In the genomic region with DNA sequence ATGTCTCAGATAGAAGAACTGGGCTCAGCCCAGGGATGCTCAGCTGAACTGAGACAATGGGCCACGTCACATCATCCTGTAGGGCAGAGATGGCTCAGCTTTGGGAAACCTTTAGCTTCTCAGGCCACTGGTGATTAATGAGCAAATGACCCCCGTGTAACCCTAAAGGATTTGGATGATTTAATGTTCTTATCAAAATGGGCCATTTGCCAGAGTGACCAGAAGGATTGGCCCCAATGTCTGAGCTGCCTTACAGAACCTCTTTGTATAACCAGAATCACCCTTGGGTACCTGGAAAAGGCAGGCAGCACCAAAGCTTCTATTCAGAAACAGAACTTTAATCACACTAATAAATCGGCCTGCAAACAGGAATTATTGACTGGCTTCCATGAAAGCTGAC, we compare ENCODE assay signal across 32 cellular contexts.
"Had no signal": no experiment of that assay in that cellular context is flagged by ENCODE, and none has a peak within 500 bp of the region (broad histone marks: within the 10 kb centered on the region; RNA-seq: fewer than 3 reads in every experiment).

No MANE protein-coding gene starts in this region.

- H3K27ac Mint-ChIP-seq: activated naive CD4-positive, alpha-beta T cell treated with anti-CD3 and anti-CD28 coated beads for 36 hours; activated naive CD8-positive, alpha-beta T cell treated with anti-CD3 and anti-CD28 coated beads for 36 hours; effector memory CD8-positive, alpha-beta T cell; mesothelial cell of epicardium; naive B cell; nephron progenitor cell; stimulated activated naive B cell treated with anti-CD40 and anti-IgM and Interleukin-4, amounts not matched to agents 10 μg/mL and 1 μg/mL and 100 μg/mL, for 72 hours; T-helper 17 cell had no signal

- ATAC-seq: effector memory CD8-positive, alpha-beta T cell; gastroesophageal sphincter; left colon; psoas muscle; stimulated activated naive B cell treated with anti-CD40 and anti-IgM and Interleukin-4, amounts not matched to agents 10 μg/mL and 1 μg/mL and 100 μg/mL, for 72 hours; T-helper 17 cell had no signal

- H3K9me3 ChIP-seq: adrenal gland, gastroesophageal sphincter, pancreas, psoas muscle, sigmoid colon, stomach, thyroid gland, upper lobe of left lung had no signal

- H3K4me1 ChIP-seq: gastroesophageal sphincter, pancreas, sigmoid colon, thyroid gland, upper lobe of left lung had no signal

- DNase-seq: activated CD4-positive, alpha-beta T cell treated with anti-CD3 and anti-CD28 coated beads for 4 hours; activated CD4-positive, alpha-beta T cell treated with anti-CD3 and anti-CD28 coated beads, Interleukin-2, amount 50 U/mL, for 4 hours; activated CD4-positive, CD25-positive, alpha-beta regulatory T cell; activated effector memory CD4-positive, alpha-beta T cell treated with anti-CD3 and anti-CD28 coated beads, Interleukin-2, amount 50 U/mL, for 16 hours; activated naive CD4-positive, alpha-beta T cell treated with anti-CD3 and anti-CD28 coated beads for 36 hours; activated naive CD8-positive, alpha-beta T cell treated with anti-CD3 and anti-CD28 coated beads for 36 hours; aorta; brain microvascular endothelial cell; caudate nucleus; cortex of kidney; effector memory CD8-positive, alpha-beta T cell; head of caudate nucleus; hippocampal formation; left colon; mammary epithelial cell; naive B cell; pancreas; psoas muscle; sigmoid colon; small intestine; stimulated activated CD4-positive, alpha-beta T cell treated with anti-CD3 and anti-CD28 coated beads, Interleukin-1b, Interleukin-23, amount 100 ng/mL, for 48 hours; stimulated activated CD4-positive, alpha-beta T cell treated with anti-CD3 and anti-CD28 coated beads, Interleukin-4, amount 100 ng/mL, for 4 hours; stimulated activated CD8-positive, alpha-beta memory T cell treated with anti-CD3 and anti-CD28 coated beads, Interleukin-4, amount 100 ng/mL, for 48 hours; stimulated activated naive B cell treated with anti-CD40 and anti-IgM and Interleukin-4, amounts not matched to agents 10 μg/mL and 1 μg/mL and 100 μg/mL, for 72 hours; stomach; T-helper 17 cell; thyroid gland; upper lobe of left lung had no signal

- H3K27ac ChIP-seq: adrenal gland, brain microvascular endothelial cell, gastroesophageal sphincter, pancreas, psoas muscle, sigmoid colon, stomach, thyroid gland, upper lobe of left lung had no signal

- H3K4me3 Mint-ChIP-seq: activated naive CD4-positive, alpha-beta T cell treated with anti-CD3 and anti-CD28 coated beads for 36 hours; activated naive CD8-positive, alpha-beta T cell treated with anti-CD3 and anti-CD28 coated beads for 36 hours; effector memory CD8-positive, alpha-beta T cell; mesothelial cell of epicardium; naive B cell; nephron progenitor cell; stimulated activated naive B cell treated with anti-CD40 and anti-IgM and Interleukin-4, amounts not matched to agents 10 μg/mL and 1 μg/mL and 100 μg/mL, for 72 hours; T-helper 17 cell had no signal

- H3K4me3 ChIP-seq: adrenal gland, gastroesophageal sphincter, pancreas, psoas muscle, sigmoid colon, stomach, thyroid gland, upper lobe of left lung had no signal

- H3K36me3 Mint-ChIP-seq: activated naive CD8-positive, alpha-beta T cell treated with anti-CD3 and anti-CD28 coated beads for 36 hours; mesothelial cell of epicardium; naive B cell had no signal

- H3K4me1 Mint-ChIP-seq: activated naive CD8-positive, alpha-beta T cell treated with anti-CD3 and anti-CD28 coated beads for 36 hours; naive B cell had no signal

- H3K27me3 Mint-ChIP-seq: activated naive CD8-positive, alpha-beta T cell treated with anti-CD3 and anti-CD28 coated beads for 36 hours; effector memory CD8-positive, alpha-beta T cell; stimulated activated naive B cell treated with anti-CD40 and anti-IgM and Interleukin-4, amounts not matched to agents 10 μg/mL and 1 μg/mL and 100 μg/mL, for 72 hours; T-helper 17 cell had no signal

- H3K9me3 Mint-ChIP-seq: activated naive CD4-positive, alpha-beta T cell treated with anti-CD3 and anti-CD28 coated beads for 36 hours; activated naive CD8-positive, alpha-beta T cell treated with anti-CD3 and anti-CD28 coated beads for 36 hours; effector memory CD8-positive, alpha-beta T cell; mesothelial cell of epicardium; naive B cell had no signal

- H3K36me3 ChIP-seq: adrenal gland, brain microvascular endothelial cell, gastroesophageal sphincter, pancreas, sigmoid colon, stomach, thyroid gland, upper lobe of left lung had no signal

- H3K27me3 ChIP-seq: adrenal gland, brain microvascular endothelial cell, gastroesophageal sphincter, pancreas, sigmoid colon, stomach, thyroid gland, upper lobe of left lung had no signal
